ENCODE assay signal across 1 cellular context in the genomic region with DNA sequence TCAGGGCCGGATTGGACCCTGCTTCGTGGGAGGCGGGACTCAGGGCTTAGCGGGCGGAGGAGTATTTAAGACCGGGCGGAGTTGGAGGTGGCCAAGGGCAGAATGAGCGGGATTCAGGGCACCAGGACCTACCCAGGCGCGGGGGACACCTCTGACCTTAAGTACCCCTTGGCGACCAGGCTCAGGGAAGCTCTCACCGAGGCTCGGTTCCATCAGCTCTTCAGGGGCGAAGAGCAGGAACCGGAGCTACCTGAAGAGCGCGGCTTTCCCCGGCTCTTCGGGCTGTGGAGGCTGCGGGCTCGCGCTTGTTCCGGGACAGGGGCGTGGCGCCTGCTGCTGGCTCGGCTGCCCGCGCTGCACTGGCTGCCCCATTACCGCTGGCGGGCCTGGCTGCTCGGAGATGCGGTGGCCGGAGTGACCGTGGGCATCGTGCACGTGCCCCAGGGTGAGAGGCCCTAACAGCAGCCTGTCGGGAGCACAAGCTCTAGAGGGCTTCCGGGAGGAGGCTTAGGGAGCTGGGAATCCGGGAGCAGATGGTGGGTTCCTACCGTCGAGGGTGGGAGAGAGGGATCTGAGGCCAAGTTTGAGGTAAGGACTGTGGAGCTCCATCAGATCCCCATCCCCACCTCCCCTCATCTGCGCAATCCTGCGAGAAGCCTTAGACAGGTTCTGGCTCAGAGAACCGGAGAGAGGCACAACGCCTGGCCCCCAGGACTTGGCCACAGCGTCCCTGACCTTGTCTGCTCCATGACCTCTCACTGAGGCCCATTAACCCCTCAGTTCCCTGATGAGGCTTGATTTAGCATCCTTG.
TF ChIP-seq lines count a peak whose summit lies in the region.

No MANE protein-coding gene starts in this region.

TF ChIP-seq in HepG2, 621 proteins besides CTCF, POLR2A, EP300 and RAD21 (continued from another document and continues in another):
- TF ChIP-seq ZNF678 (CRISPR knock-in tag; IDR thresholded peaks at IDR 0.05) (0 out of 2 replicates have a peak, but pooled peaks have one; percentile 32), BHLHE40 (IDR thresholded peaks at IDR 0.05; ENCODE audit: low read length) (peak; percentile 25; the same call in 1 of the 2 replicates), ATF7-NPFF (CRISPR knock-in tag; IDR thresholded peaks at IDR 0.05; ENCODE audit: low read depth) (no peak), RXRA (CRISPR knock-in tag; IDR thresholded peaks at IDR 0.05) (peak; percentile 31; the same call in 1 of the 2 replicates), SP2 (CRISPR knock-in tag; IDR thresholded peaks at IDR 0.05) (no peak), GLMP (CRISPR knock-in tag; IDR thresholded peaks at IDR 0.05; ENCODE audit: borderline replicate concordance) (no peak), ZNF609 (CRISPR knock-in tag; IDR thresholded peaks at IDR 0.05; ENCODE audit: borderline replicate concordance) (no peak), HNF4A (CRISPR knock-in tag; IDR thresholded peaks at IDR 0.05) (no peak), CHD4 (IDR thresholded peaks at IDR 0.05; ENCODE audit: borderline replicate concordance, low read length) (no peak), RBFOX2 (IDR thresholded peaks at IDR 0.05; ENCODE audit: low read depth, low read length) (peak; percentile 60), ZNF800 (CRISPR knock-in tag; IDR thresholded peaks at IDR 0.05) (0 out of 2 replicates have a peak, but pooled peaks have one; percentile 37), MYC (CRISPR knock-in tag; IDR thresholded peaks at IDR 0.05; ENCODE audit: borderline replicate concordance) (0 out of 2 replicates have a peak, but pooled peaks have one; percentile 36), FOXA3 (CRISPR knock-in tag; IDR thresholded peaks at IDR 0.05) (no peak), ZNF383 (CRISPR knock-in tag; IDR thresholded peaks at IDR 0.05; ENCODE audit: borderline replicate concordance) (no peak), CCDC6 (CRISPR knock-in tag; IDR thresholded peaks at IDR 0.05) (peak; percentile 41; the same call in 1 of the 2 replicates), ZNF326 (CRISPR knock-in tag; IDR thresholded peaks at IDR 0.05; ENCODE audit: borderline replicate concordance) (no peak), ZNF563 (CRISPR knock-in tag; IDR thresholded peaks at IDR 0.05) (0 out of 2 replicates have a peak, but pooled peaks have one; percentile 50), ZNF780A (CRISPR knock-in tag; IDR thresholded peaks at IDR 0.05) (no peak), PATZ1 (CRISPR knock-in tag; IDR thresholded peaks at IDR 0.05) (no peak), ETV5 (CRISPR knock-in tag; IDR thresholded peaks at IDR 0.05; ENCODE audit: borderline replicate concordance) (0 out of 2 replicates have a peak, but pooled peaks have one; percentile 24), MXD4 (CRISPR knock-in tag; IDR thresholded peaks at IDR 0.05) (no peak), HMG20B (CRISPR knock-in tag; conservative IDR thresholded peaks at IDR 0.05) (no peak), ZBTB4 (CRISPR knock-in tag; IDR thresholded peaks at IDR 0.05; ENCODE audit: borderline replicate concordance) (no peak)
- TF ChIP-seq, protein P1, sequence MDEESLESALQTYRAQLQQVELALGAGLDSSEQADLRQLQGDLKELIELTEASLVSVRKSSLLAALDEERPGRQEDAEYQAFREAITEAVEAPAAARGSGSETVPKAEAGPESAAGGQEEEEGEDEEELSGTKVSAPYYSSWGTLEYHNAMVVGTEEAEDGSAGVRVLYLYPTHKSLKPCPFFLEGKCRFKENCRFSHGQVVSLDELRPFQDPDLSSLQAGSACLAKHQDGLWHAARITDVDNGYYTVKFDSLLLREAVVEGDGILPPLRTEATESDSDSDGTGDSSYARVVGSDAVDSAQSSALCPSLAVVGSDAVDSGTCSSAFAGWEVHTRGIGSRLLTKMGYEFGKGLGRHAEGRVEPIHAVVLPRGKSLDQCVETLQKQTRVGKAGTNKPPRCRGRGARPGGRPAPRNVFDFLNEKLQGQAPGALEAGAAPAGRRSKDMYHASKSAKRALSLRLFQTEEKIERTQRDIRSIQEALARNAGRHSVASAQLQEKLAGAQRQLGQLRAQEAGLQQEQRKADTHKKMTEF (CRISPR knock-in tag; IDR thresholded peaks at IDR 0.05): peak; percentile 22; the same call in 1 of the 2 replicates
- TF ChIP-seq, protein P2, sequence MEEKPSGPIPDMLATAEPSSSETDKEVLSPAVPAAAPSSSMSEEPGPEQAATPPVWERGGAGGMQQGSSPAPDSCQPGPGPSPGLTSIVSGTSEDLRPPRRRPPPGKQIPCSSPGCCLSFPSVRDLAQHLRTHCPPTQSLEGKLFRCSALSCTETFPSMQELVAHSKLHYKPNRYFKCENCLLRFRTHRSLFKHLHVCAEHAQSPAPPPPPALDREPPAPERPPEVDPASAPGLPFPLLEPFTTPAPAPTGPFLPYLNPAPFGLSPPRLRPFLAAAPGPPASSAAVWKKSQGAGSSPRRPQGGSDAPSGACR (CRISPR knock-in tag; IDR thresholded peaks at IDR 0.05): 0 out of 2 replicates have a peak, but pooled peaks have one; percentile 34
- TF ChIP-seq, protein P3, sequence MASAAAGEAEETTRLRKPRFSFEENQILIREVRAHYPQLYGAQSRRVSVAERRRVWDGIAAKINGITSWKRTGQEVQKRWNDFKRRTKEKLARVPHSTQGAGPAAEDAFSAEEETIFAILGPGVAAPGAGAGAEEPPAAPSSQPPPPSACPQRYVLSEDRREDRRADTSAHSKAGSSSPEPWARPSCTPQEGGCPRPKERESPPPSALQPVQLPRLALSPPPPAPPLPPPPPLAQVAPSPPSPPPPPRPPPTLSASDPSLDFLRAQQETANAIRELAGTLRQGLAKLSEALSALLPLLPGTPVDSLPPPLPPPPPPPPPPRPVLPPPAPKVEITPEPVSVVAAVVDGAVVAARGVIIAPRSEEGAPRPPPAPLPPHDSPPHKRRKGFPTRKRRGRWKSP (CRISPR knock-in tag; IDR thresholded peaks at IDR 0.05): 0 out of 2 replicates have a peak, but pooled peaks have one; percentile 43
- TF ChIP-seq, protein P4, sequence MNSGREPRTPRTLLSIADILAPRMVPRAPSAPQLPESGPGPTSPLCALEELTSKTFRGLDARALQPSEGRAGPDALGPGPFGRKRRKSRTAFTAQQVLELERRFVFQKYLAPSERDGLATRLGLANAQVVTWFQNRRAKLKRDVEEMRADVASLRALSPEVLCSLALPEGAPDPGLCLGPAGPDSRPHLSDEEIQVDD (CRISPR knock-in tag; IDR thresholded peaks at IDR 0.05; ENCODE audit: borderline replicate concordance): peak; percentile 75; the same call in 1 of the 2 replicates
- TF ChIP-seq, protein P5, sequence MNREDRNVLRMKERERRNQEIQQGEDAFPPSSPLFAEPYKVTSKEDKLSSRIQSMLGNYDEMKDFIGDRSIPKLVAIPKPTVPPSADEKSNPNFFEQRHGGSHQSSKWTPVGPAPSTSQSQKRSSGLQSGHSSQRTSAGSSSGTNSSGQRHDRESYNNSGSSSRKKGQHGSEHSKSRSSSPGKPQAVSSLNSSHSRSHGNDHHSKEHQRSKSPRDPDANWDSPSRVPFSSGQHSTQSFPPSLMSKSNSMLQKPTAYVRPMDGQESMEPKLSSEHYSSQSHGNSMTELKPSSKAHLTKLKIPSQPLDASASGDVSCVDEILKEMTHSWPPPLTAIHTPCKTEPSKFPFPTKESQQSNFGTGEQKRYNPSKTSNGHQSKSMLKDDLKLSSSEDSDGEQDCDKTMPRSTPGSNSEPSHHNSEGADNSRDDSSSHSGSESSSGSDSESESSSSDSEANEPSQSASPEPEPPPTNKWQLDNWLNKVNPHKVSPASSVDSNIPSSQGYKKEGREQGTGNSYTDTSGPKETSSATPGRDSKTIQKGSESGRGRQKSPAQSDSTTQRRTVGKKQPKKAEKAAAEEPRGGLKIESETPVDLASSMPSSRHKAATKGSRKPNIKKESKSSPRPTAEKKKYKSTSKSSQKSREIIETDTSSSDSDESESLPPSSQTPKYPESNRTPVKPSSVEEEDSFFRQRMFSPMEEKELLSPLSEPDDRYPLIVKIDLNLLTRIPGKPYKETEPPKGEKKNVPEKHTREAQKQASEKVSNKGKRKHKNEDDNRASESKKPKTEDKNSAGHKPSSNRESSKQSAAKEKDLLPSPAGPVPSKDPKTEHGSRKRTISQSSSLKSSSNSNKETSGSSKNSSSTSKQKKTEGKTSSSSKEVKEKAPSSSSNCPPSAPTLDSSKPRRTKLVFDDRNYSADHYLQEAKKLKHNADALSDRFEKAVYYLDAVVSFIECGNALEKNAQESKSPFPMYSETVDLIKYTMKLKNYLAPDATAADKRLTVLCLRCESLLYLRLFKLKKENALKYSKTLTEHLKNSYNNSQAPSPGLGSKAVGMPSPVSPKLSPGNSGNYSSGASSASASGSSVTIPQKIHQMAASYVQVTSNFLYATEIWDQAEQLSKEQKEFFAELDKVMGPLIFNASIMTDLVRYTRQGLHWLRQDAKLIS (CRISPR knock-in tag; IDR thresholded peaks at IDR 0.05): no peak
